Comparison of ENCODE assay signal across 29 cellular contexts in the genomic region with DNA sequence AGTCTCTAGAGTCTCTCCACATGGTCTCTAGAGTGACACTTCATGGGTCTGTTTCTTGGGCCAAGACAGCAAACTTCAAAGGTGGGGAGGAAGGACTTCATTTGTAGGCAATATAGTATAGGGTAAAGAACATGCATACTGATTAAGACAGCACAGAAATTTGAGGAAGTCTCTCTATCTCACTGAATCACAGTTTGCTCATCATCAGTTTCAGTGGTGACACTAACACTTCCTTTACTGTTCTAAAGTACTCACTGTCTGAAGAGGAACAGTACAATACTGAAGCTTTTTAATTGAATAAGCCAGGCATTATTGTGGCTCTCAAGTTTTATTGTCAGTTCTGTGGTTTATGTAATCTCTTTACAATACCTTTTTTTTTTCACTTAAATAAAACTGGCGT.
DNase-seq lines count a peak whose midpoint lies in the region; ATAC-seq and TF ChIP-seq lines count a peak whose summit lies in the region.
"Had no signal": no experiment of that assay in that cellular context is flagged by ENCODE, and none has a peak within 500 bp of the region (broad histone marks: within the 10 kb centered on the region; RNA-seq: fewer than 3 reads in every experiment).

No MANE protein-coding gene starts in this region.

- no peak overlapping the region for H2AFZ ChIP-seq in MM.1S (ENCODE audit: low read length)
- H2AFZ ChIP-seq: GM23338, parathyroid adenoma had no signal

- H3K4me1 Mint-ChIP-seq in WTC11, result peaks cover 9% of the 10 kb centered on the region
- H3K4me1 Mint-ChIP-seq: activated naive CD8-positive, alpha-beta T cell treated with anti-CD3 and anti-CD28 coated beads for 36 hours; CD14-positive monocyte; GM23338; IgD-negative memory B cell had no signal

- peaks cover 7% of the 10 kb centered on the region; the same call in 1 of the 2 replicates for H3K4me1 ChIP-seq in MM.1S (ENCODE audit: low read length)
- H3K4me1 ChIP-seq: gastrocnemius medialis, parathyroid adenoma, Peyer's patch, right atrium auricular region, upper lobe of right lung had no signal

- no peak overlapping the region for H3K4me3 ChIP-seq in MM.1S (ENCODE audit: low read length)
- H3K4me3 ChIP-seq: gastrocnemius medialis, GM23338, Peyer's patch, right atrium auricular region, smooth muscle cell, upper lobe of right lung had no signal

- no peaks in the 10 kb centered on the region for H3K9me3 ChIP-seq in MM.1S (replicated peaks; ENCODE audit: insufficient read depth, low read length)
- H3K9me3 ChIP-seq: gastrocnemius medialis had no signal

- peaks cover 38% of the 10 kb centered on the region for H3K36me3 Mint-ChIP-seq in WTC11
- H3K36me3 Mint-ChIP-seq: activated naive CD8-positive, alpha-beta T cell treated with anti-CD3 and anti-CD28 coated beads for 36 hours; CD14-positive monocyte; IgD-negative memory B cell had no signal

- no peak overlapping the region for H3K4me2 ChIP-seq in MM.1S (ENCODE audit: low read depth, low read length)
- H3K4me2 ChIP-seq: GM23338, smooth muscle cell had no signal

- no peaks in the 10 kb centered on the region for H3K9me2 ChIP-seq in MM.1S (replicated peaks; ENCODE audit: insufficient read depth, low read length)

- no peak overlapping the region for H3K27ac ChIP-seq in MM.1S (ENCODE audit: low read length)
- H3K27ac ChIP-seq: gastrocnemius medialis, parathyroid adenoma, Peyer's patch, right atrium auricular region, upper lobe of right lung had no signal

- no peaks in the 10 kb centered on the region; the same call in 1 of the 2 replicates for H3K27me3 Mint-ChIP-seq in WTC11 (ENCODE audit: low read depth)
- H3K27me3 Mint-ChIP-seq: activated naive CD8-positive, alpha-beta T cell treated with anti-CD3 and anti-CD28 coated beads for 36 hours; IgD-negative memory B cell had no signal

- no peaks in the 10 kb centered on the region for H4K20me1 ChIP-seq in MM.1S (ENCODE audit: insufficient read depth, low read length)

- CTCF ChIA-PET in WTC11 (lab: Charles Lee), result no interaction called here

- H3K27me3 ChIP-seq in MM.1S (replicated peaks; ENCODE audit: insufficient read depth, low read length), result no peaks in the 10 kb centered on the region
- H3K27me3 ChIP-seq: gastrocnemius medialis, Peyer's patch, right atrium auricular region, upper lobe of right lung had no signal

- POLR2A ChIA-PET in WTC11 (lab: Charles Lee), result no interaction called here

- peak; percentile 93 for ATAC-seq in HG02852 (IDR thresholded peaks at IDR 0.05; ENCODE audit: unreplicated experiment)
- no peak for ATAC-seq in GM19395 (IDR thresholded peaks at IDR 0.05; ENCODE audit: unreplicated experiment)
- no peak for ATAC-seq in WTC11
- ATAC-seq: activated T-cell treated with anti-CD3 and anti-CD28 coated beads, Interleukin-2, amount 50 U/mL, for 4 hours; gastrocnemius medialis; GM23338; upper lobe of right lung had no signal

- peak; percentile 50 for DNase-seq in SKM-1 treated with dmso at 0.1 percent for 144 hours (lab: John Stamatoyannopoulos, UW; ENCODE audit: unreplicated experiment)
- DNase-seq in SKM-1 (lab: John Stamatoyannopoulos, UW; ENCODE audit: unreplicated experiment), result no peak
- DNase-seq in MM.1S, result peak; percentile 49
- no peak for DNase-seq in NCI-H345 treated with DMSO at 0.1 percent for 48 hours (lab: John Stamatoyannopoulos, UW; ENCODE audit: unreplicated experiment)
- DNase-seq in activated CD4-positive, CD25-positive, alpha-beta regulatory T cell treated with anti-CD3 and anti-CD28 coated beads, Interleukin-2, amount 50 U/mL, for 72 hours, result no peak
- no peak for DNase-seq in WTC11 (ENCODE audit: low spot score)
- DNase-seq: activated gamma-delta T cell; activated naive CD8-positive, alpha-beta T cell treated with anti-CD3 and anti-CD28 coated beads for 36 hours; activated T-cell treated with anti-CD3 and anti-CD28 coated beads, Interleukin-2, amount 50 U/mL, for 4 hours; anterior cingulate cortex; gastrocnemius medialis; NCI-H1105 treated with DMSO at 0.1 percent for 48 hours; NCI-H1930; NCI-H2171 treated with DMSO at 0.1 percent for 48 hours; NCI-H526; NK-92 treated with Interleukin-12 subunit alpha and Interleukin-12 subunit beta, amount 100 ng/mL, for 24 hours; Peyer's patch; SIG-M5; stimulated activated naive CD4-positive, alpha-beta T cell treated with Interleukin-2 at 50 U/mL for 16 hours; T1000; upper lobe of right lung had no signal

- no peak overlapping the region for H3K27ac Mint-ChIP-seq in WTC11
- H3K27ac Mint-ChIP-seq: activated naive CD8-positive, alpha-beta T cell treated with anti-CD3 and anti-CD28 coated beads for 36 hours; CD14-positive monocyte; GM23338; IgD-negative memory B cell had no signal

- H3K79me2 ChIP-seq in MM.1S (ENCODE audit: low read length), result no peaks in the 10 kb centered on the region
- H3K79me2 ChIP-seq: parathyroid adenoma had no signal

- no peaks in the 10 kb centered on the region for H3K36me3 ChIP-seq in MM.1S (replicated peaks; ENCODE audit: insufficient read depth, low read length)
- H3K36me3 ChIP-seq: gastrocnemius medialis, Peyer's patch, right atrium auricular region, upper lobe of right lung had no signal

- TF ChIP-seq CTCF in MM.1S (IDR thresholded peaks at IDR 0.05; ENCODE audit: low read length), result no peak
- TF ChIP-seq CTCF in WTC11 (IDR thresholded peaks at IDR 0.05), result no peak

- H3K9ac ChIP-seq in MM.1S (ENCODE audit: low read length), result no peak overlapping the region
- H3K9ac ChIP-seq: parathyroid adenoma had no signal

- no peak overlapping the region for H3K4me3 Mint-ChIP-seq in WTC11
- H3K4me3 Mint-ChIP-seq: activated naive CD8-positive, alpha-beta T cell treated with anti-CD3 and anti-CD28 coated beads for 36 hours; activated T-cell treated with anti-CD3 and anti-CD28 coated beads, Interleukin-2, amount 50 U/mL, for 4 hours; CD14-positive monocyte; GM23338; IgD-negative memory B cell had no signal

- H3F3A ChIP-seq in MM.1S (ENCODE audit: insufficient read depth, low read length), result no peaks in the 10 kb centered on the region

- H3K9me3 Mint-ChIP-seq in WTC11, result peaks cover 66% of the 10 kb centered on the region

TF ChIP-seq in WTC11, 78 proteins besides CTCF, POLR2A, EP300 and RAD21:
- TF ChIP-seq, protein P1, sequence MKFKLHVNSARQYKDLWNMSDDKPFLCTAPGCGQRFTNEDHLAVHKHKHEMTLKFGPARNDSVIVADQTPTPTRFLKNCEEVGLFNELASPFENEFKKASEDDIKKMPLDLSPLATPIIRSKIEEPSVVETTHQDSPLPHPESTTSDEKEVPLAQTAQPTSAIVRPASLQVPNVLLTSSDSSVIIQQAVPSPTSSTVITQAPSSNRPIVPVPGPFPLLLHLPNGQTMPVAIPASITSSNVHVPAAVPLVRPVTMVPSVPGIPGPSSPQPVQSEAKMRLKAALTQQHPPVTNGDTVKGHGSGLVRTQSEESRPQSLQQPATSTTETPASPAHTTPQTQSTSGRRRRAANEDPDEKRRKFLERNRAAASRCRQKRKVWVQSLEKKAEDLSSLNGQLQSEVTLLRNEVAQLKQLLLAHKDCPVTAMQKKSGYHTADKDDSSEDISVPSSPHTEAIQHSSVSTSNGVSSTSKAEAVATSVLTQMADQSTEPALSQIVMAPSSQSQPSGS (CRISPR knock-in tag; IDR thresholded peaks at IDR 0.05; ENCODE audit: borderline replicate concordance, low read depth), result no peak
- no peak for TF ChIP-seq TP53 (CRISPR knock-in tag; IDR thresholded peaks at IDR 0.05)
- no peak for TF ChIP-seq NR2C2 (CRISPR knock-in tag; IDR thresholded peaks at IDR 0.05)
- no peak for TF ChIP-seq GRHL2 (CRISPR knock-in tag; IDR thresholded peaks at IDR 0.05; ENCODE audit: insufficient replicate concordance, severe bottlenecking)
- TF ChIP-seq KAT7 (CRISPR knock-in tag; IDR thresholded peaks at IDR 0.05; ENCODE audit: borderline replicate concordance), result no peak

Comparison
In these comparisons a context has a peak if more than half of its experiments do, and no peak if none do; other contexts are left out.
1. DNase-seq: peak in SKM-1 treated with dmso at 0.1 percent for 144 hours (single experiment) and MM.1S (single experiment); none in SKM-1 (single experiment), NCI-H345 treated with DMSO at 0.1 percent for 48 hours (single experiment), activated CD4-positive, CD25-positive, alpha-beta regulatory T cell treated with anti-CD3 and anti-CD28 coated beads, Interleukin-2, amount 50 U/mL, for 72 hours (single experiment) and WTC11 (single experiment).